32 cellular contexts compared by ENCODE assay signal in the genomic region with DNA sequence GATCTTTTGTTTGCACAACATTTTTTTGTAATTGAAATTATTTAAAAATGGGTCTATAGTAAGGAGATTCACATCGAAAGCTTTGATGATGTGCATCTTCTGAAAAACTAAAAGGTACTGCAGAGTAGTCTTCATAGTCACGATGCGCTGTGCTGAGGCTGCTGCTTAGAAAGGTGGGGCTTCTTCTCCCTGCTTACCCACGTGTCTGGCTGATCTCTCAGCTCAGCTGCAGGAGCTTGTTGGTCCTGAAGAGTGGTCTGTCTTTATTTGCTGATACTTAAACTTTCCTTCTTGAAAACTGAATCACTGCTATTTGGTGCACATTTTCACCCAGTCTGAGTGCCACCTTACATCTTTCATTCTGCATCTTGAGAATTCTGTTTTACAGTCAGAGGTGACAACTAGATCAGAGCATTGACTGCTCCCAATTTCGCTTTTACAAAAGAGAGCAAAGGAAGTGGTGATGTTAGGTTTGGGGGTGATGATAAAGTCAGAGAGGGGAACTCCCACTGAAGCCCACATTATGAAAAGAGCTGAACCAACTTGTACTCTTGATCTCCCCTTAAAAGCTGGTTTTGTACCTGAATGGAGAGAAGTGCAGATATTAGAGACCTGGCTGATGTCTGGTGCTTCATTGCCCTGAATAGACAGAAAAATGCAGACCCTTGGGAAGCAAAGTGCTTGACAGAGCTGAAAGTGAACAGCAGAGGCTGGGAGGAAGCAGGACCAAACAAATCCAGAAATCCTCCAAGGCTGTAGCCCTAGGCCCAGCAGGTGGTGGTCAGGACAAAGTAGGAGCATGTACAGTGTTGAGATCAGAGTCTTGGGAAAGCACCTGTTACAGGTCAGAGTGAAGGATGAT.
DNase-seq lines count a peak whose midpoint lies in the region; ATAC-seq, FAIRE-seq and TF ChIP-seq lines count a peak whose summit lies in the region.
"Had no signal": no experiment of that assay in that cellular context is flagged by ENCODE, and none has a peak within 500 bp of the region (broad histone marks: within the 10 kb centered on the region; RNA-seq: fewer than 3 reads in every experiment).

No MANE protein-coding gene starts in this region.

- H3K36me3 Mint-ChIP-seq in natural killer cell treated with Interleukin-12 subunit alpha and Interleukin-12 subunit beta and Interleukin-15 and Interleukin-18, amount 100 ng/mL, for 72 hours: no peaks in the 10 kb centered on the region
- no peaks in the 10 kb centered on the region for H3K36me3 Mint-ChIP-seq in T-cell
- H3K36me3 Mint-ChIP-seq: activated naive CD4-positive, alpha-beta T cell treated with anti-CD3 and anti-CD28 coated beads, Interleukin-2, amount 10 ng/mL, durations not matched to agents 7 days and 5 days; CD14-positive monocyte had no signal

- ATAC-seq in GM19025 (IDR thresholded peaks at IDR 0.05; ENCODE audit: low read depth, unreplicated experiment) (peak; percentile 40), HG03378 (IDR thresholded peaks at IDR 0.05; ENCODE audit: unreplicated experiment) (peak; percentile 40), T-cell (replicated peaks in 1 of 4) (no peak)
- peak; percentile 58 to 71 for ATAC-seq in natural killer cell treated with Interleukin-12 subunit alpha and Interleukin-12 subunit beta and Interleukin-15 and Interleukin-18, amount 100 ng/mL, for 72 hours
- ATAC-seq: activated CD4-positive, CD25-positive, alpha-beta regulatory T cell treated with anti-CD3 and anti-CD28 coated beads, Interleukin-2, amount 50 U/mL, for 24 hours; effector memory CD8-positive, alpha-beta T cell; esophagus mucosa; foreskin keratinocyte; GM23338; HepG2; left ventricle myocardium superior; right lobe of liver; stimulated activated naive CD8-positive, alpha-beta T cell treated with anti-CD3 and anti-CD28 coated beads, Interleukin-15, amount 100 ng/mL, for 72 hours had no signal

- peak; percentile 75 for FAIRE-seq in GM12892 (lab: Jason Lieb, UNC)
- FAIRE-seq: bronchial epithelial cell, colon, GM18507, HepG2, RCC 7860, TTC549 had no signal

- H3K9me3 Mint-ChIP-seq in natural killer cell treated with Interleukin-12 subunit alpha and Interleukin-12 subunit beta and Interleukin-15 and Interleukin-18, amount 100 ng/mL, for 72 hours: peaks cover 7% of the 10 kb centered on the region
- peaks cover 0 to 12% (median 6%) of the 10 kb centered on the region in 3 donors for H3K9me3 Mint-ChIP-seq in T-cell
- H3K9me3 Mint-ChIP-seq: activated naive CD4-positive, alpha-beta T cell treated with anti-CD3 and anti-CD28 coated beads, Interleukin-2, amount 10 ng/mL, durations not matched to agents 7 days and 5 days; stimulated activated naive CD8-positive, alpha-beta T cell treated with anti-CD3 and anti-CD28 coated beads, Interleukin-15, amount 100 ng/mL, for 72 hours had no signal

- CTCF ChIA-PET in T-cell (lab: Charles Lee): no interaction called here

- 0 out of 2 replicates have a peak, but pooled peaks have one; percentile 31 for TF ChIP-seq POLR2A in GM12892 (IDR thresholded peaks at IDR 0.05; ENCODE audit: low read depth, low read length)

- H3K4me1 Mint-ChIP-seq in natural killer cell treated with Interleukin-12 subunit alpha and Interleukin-12 subunit beta and Interleukin-15 and Interleukin-18, amount 100 ng/mL, for 72 hours (ENCODE audit: low read depth in 2 of 2): peaks cover 4 to 7% of the 10 kb centered on the region in 2 donors
- H3K4me1 Mint-ChIP-seq in T-cell: no peaks in the 10 kb centered on the region

- H3K4me3 Mint-ChIP-seq in natural killer cell treated with Interleukin-12 subunit alpha and Interleukin-12 subunit beta and Interleukin-15 and Interleukin-18, amount 100 ng/mL, for 72 hours: peak overlapping the region; percentile 60
- no peak overlapping the region for H3K4me3 Mint-ChIP-seq in T-cell
- H3K4me3 Mint-ChIP-seq: activated naive CD4-positive, alpha-beta T cell treated with anti-CD3 and anti-CD28 coated beads, Interleukin-2, amount 10 ng/mL, durations not matched to agents 7 days and 5 days; CD14-positive monocyte; effector memory CD8-positive, alpha-beta T cell; GM23338; stimulated activated naive CD8-positive, alpha-beta T cell treated with anti-CD3 and anti-CD28 coated beads, Interleukin-15, amount 100 ng/mL, for 72 hours had no signal

- DNase-seq in GM12892 (ENCODE audit: insufficient read length) (no peak), T-cell (no peak), NCI-H1436 treated with DMSO at 0.1 percent for 48 hours (lab: John Stamatoyannopoulos, UW) (no peak), hypothalamus (lab: John Stamatoyannopoulos, UW) (no peak)
- DNase-seq in natural killer cell treated with Interleukin-12 subunit alpha and Interleukin-12 subunit beta and Interleukin-15 and Interleukin-18, amount 100 ng/mL, for 72 hours (ENCODE audit: low spot score): no peak
- no peak for DNase-seq in activated CD4-positive, alpha-beta T cell treated with anti-CD3 and anti-CD28 coated beads for 4 hours
- DNase-seq: activated naive CD4-positive, alpha-beta T cell treated with anti-CD3 and anti-CD28 coated beads, Interleukin-2, amount 10 ng/mL, durations not matched to agents 7 days and 5 days; activated T-cell treated with anti-CD3 and anti-CD28 coated beads, Interleukin-2, amount 50 U/mL, for 48 hours; Calu3; DND-41; effector memory CD8-positive, alpha-beta T cell; foreskin keratinocyte; left ventricle myocardium superior; NCI-H187 treated with DMSO at 0.1 percent for 48 hours; NCI-H526; right lobe of liver; SJCRH30; stimulated activated CD4-positive, alpha-beta T cell treated with anti-CD3 and anti-CD28 coated beads, Interleukin-12 subunit alpha, Interleukin-12 subunit beta, amount 100 ng/mL, for 4 hours; stimulated activated naive CD8-positive, alpha-beta T cell treated with anti-CD3 and anti-CD28 coated beads, Interleukin-15, amount 100 ng/mL, for 72 hours; thyroid gland had no signal

- POLR2A ChIA-PET in T-cell (lab: Charles Lee): interaction anchor here (0.6 kb wide), 2 partner anchors 13 to 24 kb away, joined by 3 read pairs; no protein-coding TSS in a partner anchor

- no peaks in the 10 kb centered on the region for H3K27me3 Mint-ChIP-seq in natural killer cell treated with Interleukin-12 subunit alpha and Interleukin-12 subunit beta and Interleukin-15 and Interleukin-18, amount 100 ng/mL, for 72 hours
- no peaks in the 10 kb centered on the region for H3K27me3 Mint-ChIP-seq in T-cell
- H3K27me3 Mint-ChIP-seq: activated naive CD4-positive, alpha-beta T cell treated with anti-CD3 and anti-CD28 coated beads, Interleukin-2, amount 10 ng/mL, durations not matched to agents 7 days and 5 days; effector memory CD8-positive, alpha-beta T cell; stimulated activated naive CD8-positive, alpha-beta T cell treated with anti-CD3 and anti-CD28 coated beads, Interleukin-15, amount 100 ng/mL, for 72 hours had no signal

- peak overlapping the region; percentile 40 to 61 for H3K27ac Mint-ChIP-seq in natural killer cell treated with Interleukin-12 subunit alpha and Interleukin-12 subunit beta and Interleukin-15 and Interleukin-18, amount 100 ng/mL, for 72 hours
- no peak overlapping the region for H3K27ac Mint-ChIP-seq in T-cell
- H3K27ac Mint-ChIP-seq: activated naive CD4-positive, alpha-beta T cell treated with anti-CD3 and anti-CD28 coated beads, Interleukin-2, amount 10 ng/mL, durations not matched to agents 7 days and 5 days; CD14-positive monocyte; effector memory CD8-positive, alpha-beta T cell; GM23338; stimulated activated naive CD8-positive, alpha-beta T cell treated with anti-CD3 and anti-CD28 coated beads, Interleukin-15, amount 100 ng/mL, for 72 hours had no signal

Comparison
In these comparisons a context has a peak if more than half of its experiments do, and no peak if none do; other contexts are left out.
1. ATAC-seq: peak in GM19025 (single experiment), HG03378 (single experiment) and natural killer cell treated with Interleukin-12 subunit alpha and Interleukin-12 subunit beta and Interleukin-15 and Interleukin-18, amount 100 ng/mL, for 72 hours (2 of 2); none in T-cell (0 of 4).
2. H3K27ac Mint-ChIP-seq: peak in natural killer cell treated with Interleukin-12 subunit alpha and Interleukin-12 subunit beta and Interleukin-15 and Interleukin-18, amount 100 ng/mL, for 72 hours (2 of 2); none in T-cell (0 of 2).